ENCODE assay signal across 1 cellular context in genomic region chr19:15436012-15436825, GRCh38.
TF ChIP-seq lines count a peak whose summit lies in the region.

No MANE protein-coding gene starts in this region.

TF ChIP-seq in IMR-90, 13 proteins besides CTCF, POLR2A, EP300 and RAD21:
- TF ChIP-seq RCOR1 (IDR thresholded peaks at IDR 0.05; ENCODE audit: insufficient replicate concordance, low read length) (no peak), FOS (IDR thresholded peaks at IDR 0.05; ENCODE audit: low read depth, low read length) (no peak), NFE2L2 (IDR thresholded peaks at IDR 0.05; ENCODE audit: low read depth, low read length) (no peak), SMC3 (IDR thresholded peaks at IDR 0.05; ENCODE audit: low read depth, low read length) (no peak), RFX5 (IDR thresholded peaks at IDR 0.05; ENCODE audit: low read depth, low read length) (no peak), CHD1 (IDR thresholded peaks at IDR 0.05; ENCODE audit: low read depth, low read length) (no peak), ELK1 (IDR thresholded peaks at IDR 0.05; ENCODE audit: borderline replicate concordance, low read depth, low read length) (no peak), MAZ (IDR thresholded peaks at IDR 0.05; ENCODE audit: borderline replicate concordance, low read depth, low read length) (no peak), BHLHE40 (IDR thresholded peaks at IDR 0.05; ENCODE audit: low read depth, low read length) (no peak), MAFK (IDR thresholded peaks at IDR 0.05; ENCODE audit: low read depth, low read length) (no peak), CEBPB (IDR thresholded peaks at IDR 0.05; ENCODE audit: low read depth, low read length) (no peak), MXI1 (IDR thresholded peaks at IDR 0.05; ENCODE audit: borderline replicate concordance, low read depth, low read length) (no peak)
- TF ChIP-seq, protein P1, sequence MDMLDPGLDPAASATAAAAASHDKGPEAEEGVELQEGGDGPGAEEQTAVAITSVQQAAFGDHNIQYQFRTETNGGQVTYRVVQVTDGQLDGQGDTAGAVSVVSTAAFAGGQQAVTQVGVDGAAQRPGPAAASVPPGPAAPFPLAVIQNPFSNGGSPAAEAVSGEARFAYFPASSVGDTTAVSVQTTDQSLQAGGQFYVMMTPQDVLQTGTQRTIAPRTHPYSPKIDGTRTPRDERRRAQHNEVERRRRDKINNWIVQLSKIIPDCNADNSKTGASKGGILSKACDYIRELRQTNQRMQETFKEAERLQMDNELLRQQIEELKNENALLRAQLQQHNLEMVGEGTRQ (IDR thresholded peaks at IDR 0.05; ENCODE audit: low read depth, low read length) = no peak
TF ChIP-seq in IMR-90: peak in this region for 0.
